18 cellular contexts compared by ENCODE assay signal in genomic region chr12:52929538-52929937, GRCh38. TPM values are rescaled to one million over a fixed set of nuclear protein-coding genes. Genes with fewer than 3 reads are reported as not detected.
DNase-seq lines count a peak whose midpoint lies in the region; FAIRE-seq and TF ChIP-seq lines count a peak whose summit lies in the region.
"Had no signal": no experiment of that assay in that cellular context is flagged by ENCODE, and none has a peak within 500 bp of the region (broad histone marks: within the 10 kb centered on the region; RNA-seq: fewer than 3 reads in every experiment).

No MANE protein-coding gene starts in this region.

- H3K4me1 ChIP-seq in Caco-2 (peaks cover 46% of the 10 kb centered on the region), H1 (replicated peaks in 1 of 4; ENCODE audit: control insufficient read depth in 3 of 4, insufficient read depth in 4 of 4, low read length in 3 of 4) (peaks cover 0 to 21% (median 9%) of the 10 kb centered on the region in 4 experiments; a peak in 6 of 7 replicates)

- 0 out of 2 replicates have a peak, but pooled peaks cover 2% of the 10 kb centered on the region for H3K23me2 ChIP-seq in H1 (ENCODE audit: low read depth, low read length)

- H2BK12ac ChIP-seq in H1 (ENCODE audit: low read depth, low read length): no peak overlapping the region

- no peak overlapping the region for H4K8ac ChIP-seq in H1 (ENCODE audit: extremely low read depth, insufficient read depth, low read length)

- DNase-seq in Caco-2 (no peak), HT-29 (ENCODE audit: low spot score) (peak; percentile 1), H1 (ENCODE audit: low read depth in 1 of 2, low spot score in 2 of 2) (no peak), nephron progenitor cell (no peak), GM13977 (ENCODE audit: low spot score) (no peak), amniotic stem cell (lab: John Stamatoyannopoulos, UW) (no peak), NAMALWA (ENCODE audit: low spot score) (no peak), dorsolateral prefrontal cortex (no peak)
- DNase-seq: 8988T; ACHN; CD4-positive, CD25-positive, alpha-beta regulatory T cell; DMS79; GM23248; H9; KBM-7 had no signal

- H3K36me3 ChIP-seq in Caco-2 (ENCODE audit: control insufficient read depth, insufficient read depth, low read length): no peaks in the 10 kb centered on the region
- no peaks in the 10 kb centered on the region for H3K36me3 ChIP-seq in H1 (ENCODE audit: control insufficient read depth in 2 of 4, insufficient read depth in 4 of 4, low read length in 3 of 4)
- H3K36me3 ChIP-seq: BLaER1 treated with 17β-estradiol and CSF1 and Interleukin-3, amounts not matched to agents 10 nM and 100 nM had no signal

- H2AFZ ChIP-seq in H1 (ENCODE audit: low read length): no peak overlapping the region
- H2AFZ ChIP-seq: GM23248 had no signal

- 0 out of 2 replicates have a peak overlapping the region, but pooled peaks have one; percentile 53 for H2AK5ac ChIP-seq in H1 (ENCODE audit: low read depth, low read length)

- no TSS peak for BruUV-seq in Caco-2 (replicated peaks; lab: Mats Ljungman, UMichigan)

- no peaks in the 10 kb centered on the region for H3K27me3 Mint-ChIP-seq in Caco-2 (ENCODE audit: insufficient read depth, unreplicated experiment)
- peaks cover 2% of the 10 kb centered on the region for H3K27me3 Mint-ChIP-seq in nephron progenitor cell (ENCODE audit: low read depth, poor library complexity)

- H3K27ac ChIP-seq in H1 (ENCODE audit: low read depth, low read length) (no peak overlapping the region), dorsolateral prefrontal cortex (no peak overlapping the region)
- H3K27ac ChIP-seq: BLaER1 treated with 17β-estradiol and CSF1 and Interleukin-3, amounts not matched to agents 10 nM and 100 nM; GM23248 had no signal

- H4K20me1 ChIP-seq in H1 (replicated peaks in 1 of 2; ENCODE audit: control insufficient read depth in 1 of 2, insufficient read depth in 2 of 2, low read length in 2 of 2): no peaks in the 10 kb centered on the region
- H4K20me1 ChIP-seq: BLaER1 treated with 17β-estradiol and CSF1 and Interleukin-3, amounts not matched to agents 10 nM and 100 nM had no signal

- H3K4ac ChIP-seq in H1 (replicated peaks; ENCODE audit: insufficient read length, low read depth, low read length): no peak overlapping the region

- in situ Hi-C loops in GM13977 (cut with MboI; ENCODE audit: low pct_unique_long_range_greater_than_20kb, low sequenced_read_pairs, unreplicated experiment): no loop called here

- no peak overlapping the region for H3K4me2 ChIP-seq in H1 (ENCODE audit: insufficient read depth in 1 of 2, low read depth in 2 of 2, low read length in 2 of 2)
- H3K4me2 ChIP-seq: BLaER1 treated with 17β-estradiol and CSF1 and Interleukin-3, amounts not matched to agents 10 nM and 100 nM had no signal

- no peak for TF ChIP-seq POLR2A in H1 (IDR thresholded peaks at IDR 0.05; ENCODE audit: control extremely low read depth in 1 of 2, low read depth in 2 of 2, low read length in 2 of 2)

- intact Hi-C loops in Caco-2 (cut with micrococcal nuclease; ENCODE audit: unreplicated experiment) (loop anchor here (5.0 kb wide), 1 partner anchor 877 kb away; the partner anchor contains the start of gene NR4A1), dorsolateral prefrontal cortex (cut with DNase I) (no loop called here)

- CTCF ChIA-PET in Caco-2 (lab: Charles Lee) (no interaction called here), H1 (lab: Charles Lee; ENCODE audit: partially characterized antibody) (interaction anchor here (0.5 to 3.1 kb wide), 8 partner anchors 9 to 763 kb away, joined by 3 to 16 read pairs (median 4); partner anchors contain the start of gene KRT8)

- no peak overlapping the region for H4K91ac ChIP-seq in H1 (replicated peaks; ENCODE audit: insufficient read length, low read length)

- peak overlapping the region; percentile 98 for H3K27ac Mint-ChIP-seq in Caco-2 (ENCODE audit: unreplicated experiment)
- peak overlapping the region; percentile 87 for H3K27ac Mint-ChIP-seq in nephron progenitor cell
- H3K27ac Mint-ChIP-seq: CD4-positive, CD25-positive, alpha-beta regulatory T cell had no signal

- H3K9ac ChIP-seq in H1 (replicated peaks in 1 of 4; ENCODE audit: extremely low read depth in 1 of 4, low read depth in 3 of 4, low read length in 3 of 4): no peak overlapping the region
- H3K9ac ChIP-seq: BLaER1 treated with 17β-estradiol and CSF1 and Interleukin-3, amounts not matched to agents 10 nM and 100 nM; GM23248 had no signal

- no peak overlapping the region; the same call in 1 of the 2 replicates for H3K18ac ChIP-seq in H1 (ENCODE audit: extremely low read depth, low read length)

- WGBS in H1 (ENCODE audit: extremely low coverage in 1 of 2, insufficient coverage in 1 of 2, insufficient read length in 1 of 2, insufficient replicate concordance in 2 of 2, low coverage in 1 of 2, low lambda C conversion rate in 2 of 2, missing lambda C conversion rate in 1 of 2), 2 experiments: 87% methylated on average over 1 of the region's 1 CpG; no CpG with 5 or more reads in 1 of the 2 experiments

- H3K27me3 ChIP-seq in Caco-2 (replicated peaks; ENCODE audit: control insufficient read depth, insufficient read depth, low read length): no peaks in the 10 kb centered on the region
- H3K27me3 ChIP-seq in H1 (replicated peaks in 1 of 4; ENCODE audit: control insufficient read depth in 3 of 4, extremely low read depth in 1 of 4, insufficient read depth in 3 of 4, low read length in 3 of 4): no peaks in the 10 kb centered on the region
- H3K27me3 ChIP-seq in dorsolateral prefrontal cortex: peaks cover 0 to 13% (median 0%) of the 10 kb centered on the region in 45 donors
- H3K27me3 ChIP-seq: BLaER1 treated with 17β-estradiol and CSF1 and Interleukin-3, amounts not matched to agents 10 nM and 100 nM had no signal

- H2BK20ac ChIP-seq in H1 (ENCODE audit: low read length): no peak overlapping the region

- H3K9me3 Mint-ChIP-seq in Caco-2 (ENCODE audit: unreplicated experiment) (peaks cover 10% of the 10 kb centered on the region), nephron progenitor cell (no peaks in the 10 kb centered on the region)
- H3K9me3 Mint-ChIP-seq: H9 had no signal

- H3K79me2 ChIP-seq in H1 (ENCODE audit: control insufficient read depth in 1 of 2, insufficient read depth in 2 of 2, low read length in 2 of 2): no peaks in the 10 kb centered on the region

- H3K9me3 ChIP-seq in Caco-2 (no peaks in the 10 kb centered on the region), H1 (ENCODE audit: insufficient read depth in 2 of 2, low read depth in 1 of 2, low read length in 1 of 2) (no peaks in the 10 kb centered on the region)
- H3K9me3 ChIP-seq: BLaER1 treated with 17β-estradiol and CSF1 and Interleukin-3, amounts not matched to agents 10 nM and 100 nM had no signal

- no peak for TF ChIP-seq CTCF in Caco-2 (IDR thresholded peaks at IDR 0.05; ENCODE audit: insufficient read depth in 1 of 2, low read depth in 1 of 2, low read length in 1 of 2, severe bottlenecking in 1 of 2, unreplicated experiment in 1 of 2)
- TF ChIP-seq CTCF in H1 (IDR thresholded peaks at IDR 0.05; ENCODE audit: control extremely low read depth in 1 of 3, insufficient read depth in 1 of 3, low read depth in 1 of 3, low read length in 3 of 3): no peak
- TF ChIP-seq CTCF in nephron progenitor cell (IDR thresholded peaks at IDR 0.05): no peak
- no peak for TF ChIP-seq CTCF in GM13977 (IDR thresholded peaks at IDR 0.05; ENCODE audit: extremely low read depth, insufficient read depth, missing control alignments)
- TF ChIP-seq CTCF in dorsolateral prefrontal cortex (IDR thresholded peaks at IDR 0.05 in 54 of 56, conservative IDR thresholded peaks at IDR 0.05 in 2 of 56; ENCODE audit: low read depth in 1 of 56, partially characterized antibody in 56 of 56): no peak

- H3K4me1 Mint-ChIP-seq in Caco-2 (ENCODE audit: low read depth, unreplicated experiment) (peaks cover 51% of the 10 kb centered on the region), nephron progenitor cell (peaks cover 54% of the 10 kb centered on the region)
- H3K4me1 Mint-ChIP-seq: CD4-positive, CD25-positive, alpha-beta regulatory T cell had no signal

- no peak overlapping the region for H3K56ac ChIP-seq in H1 (replicated peaks; ENCODE audit: insufficient read length, low read depth, low read length)

- H3K4me3 Mint-ChIP-seq in Caco-2 (ENCODE audit: unreplicated experiment) (peak overlapping the region; percentile 32), nephron progenitor cell (no peak overlapping the region)
- H3K4me3 Mint-ChIP-seq: CD4-positive, CD25-positive, alpha-beta regulatory T cell; H9 had no signal

- 0 out of 2 replicates have a peak overlapping the region, but pooled peaks have one; percentile 61 for H2BK15ac ChIP-seq in H1 (ENCODE audit: low read length)

- no peaks in the 10 kb centered on the region for H3K79me1 ChIP-seq in H1 (ENCODE audit: low read depth, low read length)

- H4K5ac ChIP-seq in H1 (ENCODE audit: insufficient read length, low read depth, low read length): no peak overlapping the region

- no peak overlapping the region for H2BK120ac ChIP-seq in H1 (replicated peaks; ENCODE audit: low read depth, low read length)

- H3K36me3 Mint-ChIP-seq in Caco-2 (ENCODE audit: insufficient read depth, unreplicated experiment): peaks cover 47% of the 10 kb centered on the region
- no peaks in the 10 kb centered on the region for H3K36me3 Mint-ChIP-seq in nephron progenitor cell (ENCODE audit: low read depth)
- H3K36me3 Mint-ChIP-seq: CD4-positive, CD25-positive, alpha-beta regulatory T cell had no signal

- TF ChIP-seq RAD21 in H1 (IDR thresholded peaks at IDR 0.05 in 1 of 2, conservative IDR thresholded peaks at IDR 0.05 in 1 of 2; ENCODE audit: low read depth in 2 of 2, low read length in 2 of 2): no peak

- TF ChIP-seq EP300 in H1 (IDR thresholded peaks at IDR 0.05; ENCODE audit: borderline replicate concordance in 1 of 2, low read depth in 2 of 2, low read length in 2 of 2): no peak

- POLR2A ChIA-PET in Caco-2 (lab: Charles Lee): interaction anchor here (1.1 kb wide), 1 partner anchor 25 kb away, joined by 5 read pairs; the partner anchor contains the start of gene KRT8
- POLR2A ChIA-PET in H1 (lab: Charles Lee; ENCODE audit: partially characterized antibody): interaction anchor here (0.7 to 3.2 kb wide), 5 partner anchors 15 to 35 kb away, joined by 3 to 33 read pairs (median 5); no protein-coding TSS in a partner anchor

- H3K23ac ChIP-seq in H1 (ENCODE audit: insufficient read length): no peak overlapping the region

- H3K14ac ChIP-seq in H1 (ENCODE audit: insufficient read length): no peak overlapping the region

- FAIRE-seq in H1 (lab: Jason Lieb, UNC): no peak
- FAIRE-seq: G401.6, GM12891 had no signal

- no peak overlapping the region for H2BK5ac ChIP-seq in H1 (ENCODE audit: low read depth, low read length)

- H3K4me3 ChIP-seq in Caco-2 (ENCODE audit: low read depth, low read length) (no peak overlapping the region), H1 (ENCODE audit: extremely low read depth in 1 of 4, insufficient read depth in 2 of 4, low read depth in 3 of 4, low read length in 4 of 4) (no peak overlapping the region), dorsolateral prefrontal cortex (no peak overlapping the region)
- H3K4me3 ChIP-seq: BLaER1 treated with 17β-estradiol and CSF1 and Interleukin-3, amounts not matched to agents 10 nM and 100 nM; GM23248 had no signal

RNA-seq across cellular contexts. Expression of gene KRT18, which starts 19.4 kb away (rescaled TPM):
- total RNA-seq in Caco-2 (2022): 2,564 and 2,674 TPM in 2 replicates
- 9,796 and 10,041 TPM in 2 replicates for total RNA-seq in HT-29 (2014; rRNA removed; shearing (Covaris generic))
- 375 and 391 TPM in 2 replicates for total RNA-seq in H1 (2021; fragmentation: NEBNext Ultra II Directional; extraction: Animal tissue kit (Norgen Biotek cat#: 25700))
- polyA plus RNA-seq in H1 (2011; rRNA removed): 236 and 263 TPM in 2 replicates
- 320 TPM for polyA plus RNA-seq in H1 (2011; cell fraction: cytosol; rRNA removed)
- 356 TPM for polyA plus RNA-seq in H1 (2011; cell fraction: nucleus; rRNA removed)
- polyA plus RNA-seq in H1 (2012, experiment 1 of 2): 381 to 481 TPM (median 444 TPM) in 4 replicates
- 459 TPM for polyA plus RNA-seq in H1 (2012, experiment 2 of 2)
- 314 TPM for polyA plus RNA-seq in H1 (2013, experiment 1 of 2)
- polyA plus RNA-seq in H1 (2013, experiment 2 of 2): 311 TPM
- 184 and 221 TPM in 2 replicates for polyA minus RNA-seq in H1 (2011; rRNA and poly(A)+ RNA removed)
- polyA minus RNA-seq in H1 (2011; cell fraction: cytosol; rRNA and poly(A)+ RNA removed): 173 TPM
- 115 TPM for polyA minus RNA-seq in H1 (2011; cell fraction: nucleus; rRNA and poly(A)+ RNA removed)
- 1 to 10 TPM in 54 of 120 experiments, under 1 TPM in 47, not detected in 19; 0.32 to 3.8 (median 1.0) TPM for total RNA-seq in dorsolateral prefrontal cortex

RNA-seq across cellular contexts. Expression of gene KRT8, which starts 24.7 kb away (rescaled TPM):
- total RNA-seq in Caco-2 (2022): 3,707 and 3,725 TPM in 2 replicates
- total RNA-seq in HT-29 (2014; rRNA removed; shearing (Covaris generic)): 5,686 and 5,723 TPM in 2 replicates
- total RNA-seq in H1 (2021; fragmentation: NEBNext Ultra II Directional; extraction: Animal tissue kit (Norgen Biotek cat#: 25700)): 283 and 290 TPM in 2 replicates
- polyA plus RNA-seq in H1 (2011; rRNA removed): 280 and 311 TPM in 2 replicates
- 279 TPM for polyA plus RNA-seq in H1 (2011; cell fraction: cytosol; rRNA removed)
- polyA plus RNA-seq in H1 (2011; cell fraction: nucleus; rRNA removed): 247 TPM
- 299 to 366 TPM (median 352 TPM) in 4 replicates for polyA plus RNA-seq in H1 (2012, experiment 1 of 2)
- polyA plus RNA-seq in H1 (2012, experiment 2 of 2): 463 TPM
- polyA plus RNA-seq in H1 (2013, experiment 1 of 2): 311 TPM
- polyA plus RNA-seq in H1 (2013, experiment 2 of 2): 291 TPM
- 235 and 239 TPM in 2 replicates for polyA minus RNA-seq in H1 (2011; rRNA and poly(A)+ RNA removed)
- 185 TPM for polyA minus RNA-seq in H1 (2011; cell fraction: cytosol; rRNA and poly(A)+ RNA removed)
- polyA minus RNA-seq in H1 (2011; cell fraction: nucleus; rRNA and poly(A)+ RNA removed): 128 TPM
- 1 to 10 TPM in 10 of 120 experiments, under 1 TPM in 42, not detected in 68; 0.18 to 2.7 (median 0.59) TPM for total RNA-seq in dorsolateral prefrontal cortex
- total RNA-seq: CD4-positive, CD25-positive, alpha-beta regulatory T cell had no signal

Comparison
In these comparisons a context has a peak if more than half of its experiments do, and no peak if none do; other contexts are left out.
1. RNA of gene KRT18, which starts 19.4 kb away (total RNA-seq): 9,796 to 10,041 TPM in HT-29, 2,564 to 2,674 TPM in Caco-2 and 375 to 391 TPM in H1; 0.32 to 3.8 TPM in dorsolateral prefrontal cortex; every median in the first group is over 10 times any median in the second.
2. RNA of gene KRT8, which starts 24.7 kb away (total RNA-seq): 5,686 to 5,723 TPM in HT-29, 3,707 to 3,725 TPM in Caco-2 and 283 to 290 TPM in H1; 0.18 to 2.7 TPM in dorsolateral prefrontal cortex; every median in the first group is over 10 times any median in the second.